Comparison of ENCODE assay signal across 23 cellular contexts in the genomic region with DNA sequence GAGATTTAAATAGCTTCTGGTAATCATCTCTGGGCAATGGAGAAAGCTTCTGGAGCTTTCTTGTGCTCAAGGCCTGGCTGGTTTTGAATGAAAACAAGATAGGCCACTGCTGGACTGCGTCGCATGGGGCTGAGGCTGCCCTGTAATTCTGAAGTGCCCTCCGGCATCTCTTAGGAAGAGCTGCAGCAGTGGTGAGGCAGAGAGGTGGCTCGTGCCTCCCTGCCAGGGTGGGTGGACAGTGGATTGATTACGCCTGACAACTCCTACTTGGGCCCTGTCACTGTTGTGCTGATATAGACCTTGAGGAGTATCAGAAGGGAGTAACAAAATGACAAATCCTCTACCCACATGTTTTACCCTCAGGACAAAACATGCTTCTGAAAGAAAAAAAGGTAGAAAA.
"Had no signal": no experiment of that assay in that cellular context is flagged by ENCODE, and none has a peak within 500 bp of the region (broad histone marks: within the 10 kb centered on the region; RNA-seq: fewer than 3 reads in every experiment).

No MANE protein-coding gene starts in this region.

- H3K4me2 ChIP-seq: neural progenitor cell, SK-N-SH had no signal

- FAIRE-seq: bronchial epithelial cell, endometrium, frontal cortex, kidney had no signal

- H3K27ac ChIP-seq: left lung, neural progenitor cell, sigmoid colon, thoracic aorta had no signal

- H3K4me3 ChIP-seq: left lung, mucosa of descending colon, neural progenitor cell, sigmoid colon, thoracic aorta had no signal

- H3K9me3 ChIP-seq: left lung, mucosa of descending colon, sigmoid colon, SK-N-SH, thoracic aorta had no signal

- H3K36me3 ChIP-seq: left lung, neural progenitor cell, sigmoid colon, thoracic aorta had no signal

- H3K4me1 ChIP-seq: left lung had no signal

- H3K9ac ChIP-seq: neural progenitor cell, SK-N-SH had no signal

- DNase-seq: activated CD4-positive, alpha-beta memory T cell treated with anti-CD3 and anti-CD28 coated beads for 36 hours; activated CD4-positive, alpha-beta T cell treated with anti-CD3 and anti-CD28 coated beads for 48 hours; activated naive CD4-positive, alpha-beta T cell treated with Interleukin-2 at 50 U/mL for 16 hours; activated naive CD8-positive, alpha-beta T cell treated with anti-CD3 and anti-CD28 coated beads for 36 hours; activated T-cell treated with anti-CD3 and anti-CD28 coated beads, Interleukin-2, amount 50 U/mL, for 48 hours; effector CD4-positive, alpha-beta T cell; glutamatergic neuron; kidney; left lung; mucosa of descending colon; naive B cell; sigmoid colon; SK-N-SH; stimulated activated CD4-positive, alpha-beta T cell treated with anti-CD3 and anti-CD28 coated beads, Interleukin-2, amount 100 ng/mL, for 48 hours; stimulated activated CD8-positive, alpha-beta memory T cell treated with anti-CD3 and anti-CD28 coated beads, Interleukin-4, amount 100 ng/mL, for 48 hours; stimulated activated naive CD4-positive, alpha-beta T cell; T-helper 2 cell had no signal

- ATAC-seq: esophagus mucosa, left lung had no signal

- H3K27me3 ChIP-seq: left lung, neural progenitor cell, sigmoid colon had no signal

- H2AFZ ChIP-seq: neural progenitor cell had no signal
